In genomic region chr9:117046666-117047327, GRCh38 we compare ENCODE assay signal across 10 cellular contexts.
DNase-seq lines count a peak whose midpoint lies in the region; ATAC-seq, FAIRE-seq and TF ChIP-seq lines count a peak whose summit lies in the region.
"Had no signal": no experiment of that assay in that cellular context is flagged by ENCODE, and none has a peak within 500 bp of the region (broad histone marks: within the 10 kb centered on the region; RNA-seq: fewer than 3 reads in every experiment).

No MANE protein-coding gene starts in this region.

- H3K27ac Mint-ChIP-seq in WTC11: no peak overlapping the region
- no peak overlapping the region for H3K27ac Mint-ChIP-seq in natural killer cell treated with Interleukin-12 subunit alpha and Interleukin-12 subunit beta and Interleukin-15 and Interleukin-18, amount 100 ng/mL, for 72 hours
- H3K27ac Mint-ChIP-seq in activated CD4-positive, alpha-beta T cell treated with anti-CD3 and anti-CD28 coated beads for 36 hours: no peak overlapping the region
- H3K27ac Mint-ChIP-seq: brain had no signal

- H3K4me1 Mint-ChIP-seq in WTC11: peaks cover 17% of the 10 kb centered on the region
- H3K4me1 Mint-ChIP-seq in natural killer cell treated with Interleukin-12 subunit alpha and Interleukin-12 subunit beta and Interleukin-15 and Interleukin-18, amount 100 ng/mL, for 72 hours (ENCODE audit: low read depth in 2 of 2): no peaks in the 10 kb centered on the region
- H3K4me1 Mint-ChIP-seq in activated CD4-positive, alpha-beta T cell treated with anti-CD3 and anti-CD28 coated beads for 36 hours: no peaks in the 10 kb centered on the region
- H3K4me1 Mint-ChIP-seq: brain had no signal

- TF ChIP-seq CTCF in cardiac muscle cell (IDR thresholded peaks at IDR 0.05; ENCODE audit: low read depth, low read length) (peak; percentile 10), WTC11 (IDR thresholded peaks at IDR 0.05) (no peak)

- ATAC-seq in right cardiac atrium (no peak), HG02852 (IDR thresholded peaks at IDR 0.05; ENCODE audit: unreplicated experiment) (peak; percentile 89), WTC11 (no peak)
- no peak for ATAC-seq in natural killer cell treated with Interleukin-12 subunit alpha and Interleukin-12 subunit beta and Interleukin-15 and Interleukin-18, amount 100 ng/mL, for 72 hours
- ATAC-seq in activated CD4-positive, alpha-beta T cell treated with anti-CD3 and anti-CD28 coated beads for 36 hours: no peak

- no peaks in the 10 kb centered on the region for H3K36me3 ChIP-seq in cardiac muscle cell

- no peak for TF ChIP-seq POLR2A in H54 (IDR thresholded peaks at IDR 0.05; ENCODE audit: low read depth, low read length)

- H3K27me3 ChIP-seq in cardiac muscle cell (no peaks in the 10 kb centered on the region), right cardiac atrium (ENCODE audit: control insufficient read depth, insufficient read depth) (no peaks in the 10 kb centered on the region)

- no peak for FAIRE-seq in H54 (lab: Jason Lieb, UNC)

- CTCF ChIA-PET in WTC11 (lab: Charles Lee): interaction anchor here (0.5 to 1.1 kb wide), 3 partner anchors 189 to 494 kb away, joined by 3 to 5 read pairs (median 4); no protein-coding TSS in a partner anchor
- CTCF ChIA-PET in activated CD4-positive, alpha-beta T cell treated with anti-CD3 and anti-CD28 coated beads for 36 hours (lab: Charles Lee): no interaction called here

- H3K4me3 ChIP-seq in cardiac muscle cell (no peak overlapping the region), right cardiac atrium (ENCODE audit: low read length) (no peak overlapping the region)

- H3K27ac ChIP-seq in cardiac muscle cell (no peak overlapping the region), right cardiac atrium (ENCODE audit: low read length) (no peak overlapping the region)

- H3K4me1 ChIP-seq in cardiac muscle cell (ENCODE audit: low read depth): no peaks in the 10 kb centered on the region
- H3K4me1 ChIP-seq in right cardiac atrium (ENCODE audit: control insufficient read depth, insufficient read depth, low read length): no peaks in the 10 kb centered on the region

- H3K36me3 Mint-ChIP-seq in WTC11: no peaks in the 10 kb centered on the region
- no peaks in the 10 kb centered on the region for H3K36me3 Mint-ChIP-seq in natural killer cell treated with Interleukin-12 subunit alpha and Interleukin-12 subunit beta and Interleukin-15 and Interleukin-18, amount 100 ng/mL, for 72 hours
- H3K36me3 Mint-ChIP-seq in activated CD4-positive, alpha-beta T cell treated with anti-CD3 and anti-CD28 coated beads for 36 hours (ENCODE audit: low read depth): no peaks in the 10 kb centered on the region
- H3K36me3 Mint-ChIP-seq: brain had no signal

- WGBS in right cardiac atrium: 63% methylated on average over 3 of the region's 3 CpGs

- POLR2A ChIA-PET in WTC11 (lab: Charles Lee): no interaction called here
- POLR2A ChIA-PET in activated CD4-positive, alpha-beta T cell treated with anti-CD3 and anti-CD28 coated beads for 36 hours (lab: Charles Lee): interaction anchor here (0.7 kb wide), 1 partner anchor 507 kb away, joined by 3 read pairs; no protein-coding TSS in a partner anchor

- DNase-seq in cardiac muscle cell (ENCODE audit: low read depth in 1 of 2, low spot score in 1 of 2) (peak in 1 of 2 donors; percentile 2), right cardiac atrium (no peak), WTC11 (ENCODE audit: low spot score) (no peak), H54 (ENCODE audit: insufficient read length, low spot score) (no peak), DMS153 treated with DMSO at 0.1 percent for 48 hours (lab: John Stamatoyannopoulos, UW; ENCODE audit: unreplicated experiment) (no peak)
- DNase-seq in natural killer cell treated with Interleukin-12 subunit alpha and Interleukin-12 subunit beta and Interleukin-15 and Interleukin-18, amount 100 ng/mL, for 72 hours (ENCODE audit: low spot score): no peak
- no peak for DNase-seq in activated CD4-positive, alpha-beta T cell treated with anti-CD3 and anti-CD28 coated beads for 36 hours
- DNase-seq: NCI-H146 had no signal

- intact Hi-C loops in right cardiac atrium (cut with DNase I): no loop called here
- intact Hi-C loops in activated CD4-positive, alpha-beta T cell treated with anti-CD3 and anti-CD28 coated beads for 36 hours (cut with DNase I, micrococcal nuclease): no loop called here

- H3K27me3 Mint-ChIP-seq in WTC11 (ENCODE audit: low read depth): no peaks in the 10 kb centered on the region
- H3K27me3 Mint-ChIP-seq in natural killer cell treated with Interleukin-12 subunit alpha and Interleukin-12 subunit beta and Interleukin-15 and Interleukin-18, amount 100 ng/mL, for 72 hours: no peaks in the 10 kb centered on the region
- H3K27me3 Mint-ChIP-seq in activated CD4-positive, alpha-beta T cell treated with anti-CD3 and anti-CD28 coated beads for 36 hours: no peaks in the 10 kb centered on the region

- no peaks in the 10 kb centered on the region for H3K9me3 ChIP-seq in cardiac muscle cell (ENCODE audit: low read depth)
- no peaks in the 10 kb centered on the region for H3K9me3 ChIP-seq in right cardiac atrium (ENCODE audit: control insufficient read depth, low read length)

- no peaks in the 10 kb centered on the region for H3K9me3 Mint-ChIP-seq in WTC11
- peaks cover 15% of the 10 kb centered on the region for H3K9me3 Mint-ChIP-seq in natural killer cell treated with Interleukin-12 subunit alpha and Interleukin-12 subunit beta and Interleukin-15 and Interleukin-18, amount 100 ng/mL, for 72 hours
- H3K9me3 Mint-ChIP-seq in activated CD4-positive, alpha-beta T cell treated with anti-CD3 and anti-CD28 coated beads for 36 hours (ENCODE audit: low read depth): no peaks in the 10 kb centered on the region
- H3K9me3 Mint-ChIP-seq: brain had no signal

- no peak overlapping the region for H3K4me3 Mint-ChIP-seq in WTC11
- no peak overlapping the region for H3K4me3 Mint-ChIP-seq in natural killer cell treated with Interleukin-12 subunit alpha and Interleukin-12 subunit beta and Interleukin-15 and Interleukin-18, amount 100 ng/mL, for 72 hours
- no peak overlapping the region for H3K4me3 Mint-ChIP-seq in activated CD4-positive, alpha-beta T cell treated with anti-CD3 and anti-CD28 coated beads for 36 hours
- H3K4me3 Mint-ChIP-seq: brain had no signal

TF ChIP-seq in WTC11, 78 proteins besides CTCF, POLR2A, EP300 and RAD21:
- no peak for TF ChIP-seq CBFB (CRISPR knock-in tag; IDR thresholded peaks at IDR 0.05; ENCODE audit: low read depth)
- TF ChIP-seq GTF2I (CRISPR knock-in tag; conservative IDR thresholded peaks at IDR 0.05): 0 out of 2 replicates have a peak, but pooled peaks have one; percentile 33
